In genomic region chr19:51338563-51339312, GRCh38 we compare ENCODE assay signal across 9 cellular contexts. TPM values are rescaled to one million over a fixed set of nuclear protein-coding genes. Genes with fewer than 3 reads are reported as not detected.
DNase-seq lines count a peak whose midpoint lies in the region; ATAC-seq and TF ChIP-seq lines count a peak whose summit lies in the region.
"Had no signal": no experiment of that assay in that cellular context is flagged by ENCODE, and none has a peak within 500 bp of the region (broad histone marks: within the 10 kb centered on the region; RNA-seq: fewer than 3 reads in every experiment).

No MANE protein-coding gene starts in this region.

- H3K4me1 Mint-ChIP-seq in activated naive CD8-positive, alpha-beta T cell treated with anti-CD3 and anti-CD28 coated beads, Interleukin-2, amount 50 U/mL, for 24 hours, result peaks cover 23% of the 10 kb centered on the region
- peaks cover 24% of the 10 kb centered on the region for H3K4me1 Mint-ChIP-seq in type B pancreatic cell (ENCODE audit: unreplicated experiment)

- DNase-seq in DMS114 treated with DMSO at 0.1 percent for 48 hours (lab: John Stamatoyannopoulos, UW; ENCODE audit: unreplicated experiment), result peak; percentile 57
- DNase-seq in KBM-7, result peak; percentile 88
- peak; percentile 74 for DNase-seq in T follicular helper cell (ENCODE audit: low read depth)
- peak; percentile 92 for DNase-seq in activated naive CD8-positive, alpha-beta T cell treated with anti-CD3 and anti-CD28 coated beads, Interleukin-2, amount 50 U/mL, for 24 hours
- DNase-seq in left cardiac atrium, result peak; percentile 90
- peak; percentile 94 for DNase-seq in posterior vena cava (ENCODE audit: low spot score)
- peak; percentile 89 for DNase-seq in type B pancreatic cell (ENCODE audit: extremely low spot score, unreplicated experiment)

- H3K27me3 Mint-ChIP-seq in activated naive CD8-positive, alpha-beta T cell treated with anti-CD3 and anti-CD28 coated beads, Interleukin-2, amount 50 U/mL, for 24 hours, result peaks cover 5% of the 10 kb centered on the region
- peaks cover 12% of the 10 kb centered on the region for H3K27me3 Mint-ChIP-seq in type B pancreatic cell

- peak; percentile 97 for TF ChIP-seq CTCF in type B pancreatic cell (conservative IDR thresholded peaks at IDR 0.05)

- peak overlapping the region; percentile 87 for H3K4me3 Mint-ChIP-seq in activated naive CD8-positive, alpha-beta T cell treated with anti-CD3 and anti-CD28 coated beads, Interleukin-2, amount 50 U/mL, for 24 hours
- peak overlapping the region; percentile 98 for H3K4me3 Mint-ChIP-seq in type B pancreatic cell

- in situ Hi-C loops in KBM-7 (cut with MboI; ENCODE audit: low pct_unique_long_range_greater_than_20kb, low sequenced_read_pairs), result no loop called here

- peaks cover 1% of the 10 kb centered on the region for H3K36me3 Mint-ChIP-seq in activated naive CD8-positive, alpha-beta T cell treated with anti-CD3 and anti-CD28 coated beads, Interleukin-2, amount 50 U/mL, for 24 hours (ENCODE audit: low read depth)
- H3K36me3 Mint-ChIP-seq in type B pancreatic cell, result no peaks in the 10 kb centered on the region

- ATAC-seq in GM21515 (IDR thresholded peaks at IDR 0.05; ENCODE audit: unreplicated experiment), result peak; percentile 52
- ATAC-seq in activated naive CD8-positive, alpha-beta T cell treated with anti-CD3 and anti-CD28 coated beads, Interleukin-2, amount 50 U/mL, for 24 hours, result peak; percentile 70
- peak; percentile 72 to 82 for ATAC-seq in left cardiac atrium

- no peaks in the 10 kb centered on the region for H3K9me3 Mint-ChIP-seq in activated naive CD8-positive, alpha-beta T cell treated with anti-CD3 and anti-CD28 coated beads, Interleukin-2, amount 50 U/mL, for 24 hours
- no peaks in the 10 kb centered on the region for H3K9me3 Mint-ChIP-seq in type B pancreatic cell

- intact Hi-C loops in left cardiac atrium (cut with DNase I) (loop anchor here (2.0 to 10.0 kb wide), 3 partner anchors 28 to 318 kb away; partner anchors contain the start of gene ETFB (in 1 of the 2)), posterior vena cava (cut with DNase I) (loop anchor here in 1 of 2 donors (5.0 to 10.0 kb wide), 2 partner anchors 56 to 99 kb away; partner anchors contain the start of gene C19orf84)

- H3K27ac Mint-ChIP-seq in activated naive CD8-positive, alpha-beta T cell treated with anti-CD3 and anti-CD28 coated beads, Interleukin-2, amount 50 U/mL, for 24 hours, result peak overlapping the region; percentile 85
- peak overlapping the region; percentile 96 for H3K27ac Mint-ChIP-seq in type B pancreatic cell

RNA-seq across cellular contexts. Expression of gene VSIG10L, which starts 3.2 kb away (rescaled TPM):
- 1 to 10 TPM; 1.5 to 1.8 TPM for total RNA-seq in left cardiac atrium
- 1 to 10 TPM; 2.0 to 2.9 TPM for total RNA-seq in posterior vena cava
- total RNA-seq in type B pancreatic cell (ENCODE audit: low replicate concordance), result 2.4 and 5.9 TPM in 2 replicates

RNA-seq across cellular contexts. Expression of gene IGLON5, which starts 27.3 kb away (rescaled TPM):
- total RNA-seq in left cardiac atrium (under 1 TPM in 1 of 2 donors, not detected in 1; 0.16 TPM), posterior vena cava (under 1 TPM; 0.19 to 0.33 TPM), type B pancreatic cell (ENCODE audit: low replicate concordance) (0.33 and 18.0 TPM in 2 replicates)

RNA-seq across cellular contexts. Expression of gene ETFB, which starts 27.4 kb away (rescaled TPM):
- total RNA-seq in left cardiac atrium (100 to 1,000 TPM; 225 to 267 TPM), posterior vena cava (10 to 100 TPM; 44.4 to 50.8 TPM), type B pancreatic cell (ENCODE audit: low replicate concordance) (76.3 and 81.9 TPM in 2 replicates)

RNA-seq across cellular contexts. Expression of gene CLDND2, which starts 30.1 kb away (rescaled TPM):
- total RNA-seq in left cardiac atrium (1 to 10 TPM; 1.3 to 2.5 TPM), posterior vena cava (1 to 10 TPM in 1 of 2 donors, under 1 TPM in 1; 0.62 to 1.2 TPM), type B pancreatic cell (ENCODE audit: low replicate concordance) (0.97 TPM in 1 of 2 replicates, not detected in the other)
- total RNA-seq: subcutaneous adipose tissue had no signal

RNA-seq across cellular contexts. Expression of gene NKG7, which starts 33.7 kb away (rescaled TPM):
- total RNA-seq in left cardiac atrium (1 to 10 TPM in 1 of 2 donors, under 1 TPM in 1; 0.89 to 4.0 TPM), posterior vena cava (1 to 10 TPM; 3.0 to 4.8 TPM), type B pancreatic cell (ENCODE audit: low replicate concordance) (not detected in 2 replicates)

Comparison
In these comparisons a context has a peak if more than half of its experiments do, and no peak if none do; other contexts are left out.
1. Peak in every context shown above with its lines: DNase-seq and ATAC-seq.